8 cellular contexts compared by ENCODE assay signal in genomic region chr9:94639045-94639995, GRCh38. TPM values are rescaled to one million over a fixed set of nuclear protein-coding genes. Genes with fewer than 3 reads are reported as not detected.
DNase-seq lines count a peak whose midpoint lies in the region; ATAC-seq and TF ChIP-seq lines count a peak whose summit lies in the region.

Gene FBP1 (minus strand): TSS chr9:94639518. CDS start chr9:94639310, 208 bp downstream.

- H3K79me2 ChIP-seq in OCI-LY1 (ENCODE audit: insufficient read depth, low read length) = no peaks in the 10 kb centered on the region

- H3K4me3 Mint-ChIP-seq in activated naive CD8-positive, alpha-beta T cell = peak within 1 kb of the TSS; percentile 94

- no peak for TF ChIP-seq CTCF in OCI-LY1 (IDR thresholded peaks at IDR 0.05; ENCODE audit: low read length)
- no peak for TF ChIP-seq CTCF in right atrium auricular region (IDR thresholded peaks at IDR 0.05)
- no peak for TF ChIP-seq CTCF in retinal pigment epithelial cell (conservative IDR thresholded peaks at IDR 0.05; ENCODE audit: low read depth, low read length)

- H3K9ac ChIP-seq in OCI-LY1 (ENCODE audit: low read length) = peak within 1 kb of the TSS; percentile 57

- no peaks in the 10 kb centered on the region for H3K9me3 Mint-ChIP-seq in activated naive CD8-positive, alpha-beta T cell (ENCODE audit: low read depth)

- no peak for ATAC-seq in HG03469 (IDR thresholded peaks at IDR 0.05; ENCODE audit: unreplicated experiment)
- ATAC-seq in GM18861 (IDR thresholded peaks at IDR 0.05; ENCODE audit: unreplicated experiment) = no peak

- no peaks in the 10 kb centered on the region for H4K20me1 ChIP-seq in OCI-LY1 (ENCODE audit: insufficient read depth, low read length)

- H3K27me3 ChIP-seq in OCI-LY1 (ENCODE audit: insufficient read depth, low read length) (no peaks in the 10 kb centered on the region; the same call in 1 of the 2 replicates), right atrium auricular region (no peaks in the 10 kb centered on the region)

- peak within 1 kb of the TSS; percentile 59 for H3K4me3 ChIP-seq in OCI-LY1 (ENCODE audit: low read depth, low read length, poor library complexity, severe bottlenecking)
- H3K4me3 ChIP-seq in right atrium auricular region = peak within 1 kb of the TSS; percentile 45 to 57
- peak within 1 kb of the TSS; percentile 53 for H3K4me3 ChIP-seq in retinal pigment epithelial cell (ENCODE audit: low read length)

- H3K27ac Mint-ChIP-seq in activated naive CD8-positive, alpha-beta T cell = peak within 1 kb of the TSS; percentile 80

- no peak within 1 kb of the TSS for H2AFZ ChIP-seq in OCI-LY1 (ENCODE audit: low read length)

- H3K27me3 Mint-ChIP-seq in activated naive CD8-positive, alpha-beta T cell = no peaks in the 10 kb centered on the region

- no peaks in the 10 kb centered on the region for H3K36me3 ChIP-seq in OCI-LY1 (ENCODE audit: insufficient read depth, low read length)
- no peaks in the 10 kb centered on the region for H3K36me3 ChIP-seq in right atrium auricular region

- peaks cover 17% of the 10 kb centered on the region for H3K4me1 Mint-ChIP-seq in activated naive CD8-positive, alpha-beta T cell (ENCODE audit: low read depth)

- H3K27ac ChIP-seq in OCI-LY1 (ENCODE audit: low read depth, low read length, poor library complexity, severe bottlenecking) (peak within 1 kb of the TSS; percentile 85), right atrium auricular region (no peak within 1 kb of the TSS)

- no peaks in the 10 kb centered on the region for H3K9me2 ChIP-seq in OCI-LY1 (ENCODE audit: low read depth, low read length)

- H3K4me2 ChIP-seq in OCI-LY1 (ENCODE audit: low read length) = peak within 1 kb of the TSS; percentile 67

- peak; percentile 8 for DNase-seq in DMS153 (lab: John Stamatoyannopoulos, UW)
- DNase-seq in DMS153 treated with DMSO at 0.1 percent for 48 hours (lab: John Stamatoyannopoulos, UW; ENCODE audit: unreplicated experiment) = no peak
- no peak for DNase-seq in right atrium auricular region (ENCODE audit: low spot score)
- DNase-seq in retinal pigment epithelial cell (ENCODE audit: low read depth) = no peak

- no peaks in the 10 kb centered on the region for H3F3A ChIP-seq in OCI-LY1 (ENCODE audit: insufficient read depth, low read length)

- H3K9me3 ChIP-seq in OCI-LY1 (ENCODE audit: low read length) = no peaks in the 10 kb centered on the region
- H3K9me3 ChIP-seq in right atrium auricular region = no peaks in the 10 kb centered on the region

- H3K4me1 ChIP-seq in OCI-LY1 (ENCODE audit: insufficient read depth, low read length, severe bottlenecking) = peaks cover 27% of the 10 kb centered on the region
- peaks cover 0 to 20% of the 10 kb centered on the region in 2 donors for H3K4me1 ChIP-seq in right atrium auricular region

- H3K36me3 Mint-ChIP-seq in activated naive CD8-positive, alpha-beta T cell = no peaks in the 10 kb centered on the region

RNA-seq across cellular contexts. Expression of gene FBP1, which starts in this region (rescaled TPM):
- total RNA-seq in right atrium auricular region = 1 to 10 TPM; 3.6 to 4.1 TPM
